ENCODE assay signal across 13 cellular contexts in genomic region chr15:99440551-99441426, GRCh38.
DNase-seq lines count a peak whose midpoint lies in the region; ATAC-seq and TF ChIP-seq lines count a peak whose summit lies in the region.
"Had no signal": no experiment of that assay in that cellular context is flagged by ENCODE, and none has a peak within 500 bp of the region (broad histone marks: within the 10 kb centered on the region; RNA-seq: fewer than 3 reads in every experiment).

No MANE protein-coding gene starts in this region.

- H3K27ac Mint-ChIP-seq in activated CD4-positive, alpha-beta T cell treated with anti-CD3 and anti-CD28 coated beads, Interleukin-2, amount 10 ng/mL, durations not matched to agents 24 days and 14 days = peak overlapping the region; percentile 38

- H3K27me3 ChIP-seq in right atrium auricular region = no peaks in the 10 kb centered on the region
- H3K27me3 ChIP-seq in stomach = no peaks in the 10 kb centered on the region
- H3K27me3 ChIP-seq in A673 (replicated peaks; ENCODE audit: insufficient read depth, low read depth, low read length, poor library complexity) = no peaks in the 10 kb centered on the region

- ATAC-seq in GM18870 (IDR thresholded peaks at IDR 0.05; ENCODE audit: unreplicated experiment) = no peak
- ATAC-seq: left colon had no signal

- BruUV-seq in A673 (replicated peaks; lab: Mats Ljungman, UMichigan) = no TSS peak

- intact Hi-C loops in activated CD4-positive, alpha-beta T cell treated with anti-CD3 and anti-CD28 coated beads, Interleukin-2, amount 10 ng/mL, durations not matched to agents 24 days and 14 days (cut with micrococcal nuclease) = loop anchor here (5.0 kb wide), 2 partner anchors 62 to 262 kb away; no protein-coding TSS in a partner anchor
- intact Hi-C loops in stomach (cut with DNase I; ENCODE audit: low total_unique reads) (no loop called here), A673 (cut with micrococcal nuclease; ENCODE audit: unreplicated experiment) (no loop called here)

- no peak overlapping the region for H3K4me3 Mint-ChIP-seq in activated CD4-positive, alpha-beta T cell treated with anti-CD3 and anti-CD28 coated beads, Interleukin-2, amount 10 ng/mL, durations not matched to agents 24 days and 14 days
- H3K4me3 Mint-ChIP-seq: activated T-helper 1 cell treated with anti-CD3 and anti-CD28 coated beads, Interleukin-12 subunit alpha, Interleukin-12 subunit beta, Interleukin-2, Interleukin-4 antibody, amounts not matched to agents 30 ng/mL and 10 ng/mL and 1 ng/mL, durations not matched to agents 14 hours and 24 hours and 36 hours; central memory CD8-positive, alpha-beta T cell had no signal

- H3K4me1 ChIP-seq in right atrium auricular region (peaks cover 0 to 85% of the 10 kb centered on the region in 2 donors), stomach (peaks cover 20 to 42% (median 33%) of the 10 kb centered on the region in 4 donors), A673 (ENCODE audit: insufficient read depth, low read length, poor library complexity, severe bottlenecking) (peaks cover 3% of the 10 kb centered on the region)

- H3K27me3 Mint-ChIP-seq in activated CD4-positive, alpha-beta T cell treated with anti-CD3 and anti-CD28 coated beads, Interleukin-2, amount 10 ng/mL, durations not matched to agents 24 days and 14 days = peaks cover 2% of the 10 kb centered on the region

- TF ChIP-seq EP300 in stomach (IDR thresholded peaks at IDR 0.05) = no peak

- no peaks in the 10 kb centered on the region for H3K9me3 ChIP-seq in right atrium auricular region
- H3K9me3 ChIP-seq in stomach = no peaks in the 10 kb centered on the region
- no peaks in the 10 kb centered on the region for H3K9me3 ChIP-seq in A673 (ENCODE audit: low read depth, low read length, poor library complexity, severe bottlenecking)

- POLR2A ChIA-PET in A673 (lab: Charles Lee; ENCODE audit: low non-redundant PET) = no interaction called here

- H3K4me1 Mint-ChIP-seq in activated CD4-positive, alpha-beta T cell treated with anti-CD3 and anti-CD28 coated beads, Interleukin-2, amount 10 ng/mL, durations not matched to agents 24 days and 14 days = peaks cover 32% of the 10 kb centered on the region
- H3K4me1 Mint-ChIP-seq: central memory CD8-positive, alpha-beta T cell had no signal

- no peak for DNase-seq in activated CD4-positive, alpha-beta T cell treated with anti-CD3 and anti-CD28 coated beads, Interleukin-2, amount 10 ng/mL, durations not matched to agents 24 days and 14 days
- no peak for DNase-seq in activated CD4-positive, alpha-beta T cell treated with anti-CD3 and anti-CD28 coated beads, Interleukin-2, amount 50 U/mL, for 4 hours
- DNase-seq in NCI-H2227 (lab: John Stamatoyannopoulos, UW; ENCODE audit: unreplicated experiment) (peak; percentile 75), right atrium auricular region (ENCODE audit: low spot score) (peak; percentile 60), stomach (peak; percentile 25), A172 (ENCODE audit: low spot score) (no peak), A673 (ENCODE audit: low spot score) (no peak)
- DNase-seq: HCEC 1CT, T1000 had no signal

- no peaks in the 10 kb centered on the region for H3K36me3 Mint-ChIP-seq in activated CD4-positive, alpha-beta T cell treated with anti-CD3 and anti-CD28 coated beads, Interleukin-2, amount 10 ng/mL, durations not matched to agents 24 days and 14 days (ENCODE audit: low read depth)

- H3K4me3 ChIP-seq in right atrium auricular region = no peak overlapping the region
- H3K4me3 ChIP-seq in stomach = no peak overlapping the region
- H3K4me3 ChIP-seq in A673 (ENCODE audit: low read depth, low read length, poor library complexity, severe bottlenecking) = no peak overlapping the region

- no peaks in the 10 kb centered on the region for H3K9me3 Mint-ChIP-seq in activated CD4-positive, alpha-beta T cell treated with anti-CD3 and anti-CD28 coated beads, Interleukin-2, amount 10 ng/mL, durations not matched to agents 24 days and 14 days
- H3K9me3 Mint-ChIP-seq: activated T-helper 1 cell treated with anti-CD3 and anti-CD28 coated beads, Interleukin-12 subunit alpha, Interleukin-12 subunit beta, Interleukin-2, Interleukin-4 antibody, amounts not matched to agents 30 ng/mL and 10 ng/mL and 1 ng/mL, durations not matched to agents 14 hours and 24 hours and 36 hours; central memory CD8-positive, alpha-beta T cell had no signal

- TF ChIP-seq CTCF in right atrium auricular region (IDR thresholded peaks at IDR 0.05) (no peak), stomach (IDR thresholded peaks at IDR 0.05) (no peak), A673 (conservative IDR thresholded peaks at IDR 0.05; ENCODE audit: low read depth, low read length) (no peak)

- H3K36me3 ChIP-seq in right atrium auricular region = no peaks in the 10 kb centered on the region
- H3K36me3 ChIP-seq in stomach = no peaks in the 10 kb centered on the region
- H3K36me3 ChIP-seq in A673 (ENCODE audit: insufficient read depth, low read length, poor library complexity, severe bottlenecking) = no peaks in the 10 kb centered on the region

- CTCF ChIA-PET in A673 (lab: Charles Lee) = no interaction called here

- H3K27ac ChIP-seq in right atrium auricular region (peak overlapping the region; percentile 70 to 87), stomach (peak overlapping the region in 3 of 5 donors; percentile 55 to 74 (median 74)), A673 (ENCODE audit: low read depth, low read length, poor library complexity, severe bottlenecking) (no peak overlapping the region)

- TF ChIP-seq POLR2A in stomach (IDR thresholded peaks at IDR 0.05) = no peak

- WGBS in stomach, 5 donors = 76 to 88% (median 87%) methylated on average over 16 to 20 of the region's 20 CpGs

Comparison
In these comparisons a context has a peak if more than half of its experiments do, and no peak if none do; other contexts are left out.
1. DNase-seq: peak in NCI-H2227 (single experiment), right atrium auricular region (single experiment) and stomach (single experiment); none in activated CD4-positive, alpha-beta T cell treated with anti-CD3 and anti-CD28 coated beads, Interleukin-2, amount 10 ng/mL, durations not matched to agents 24 days and 14 days (single experiment), activated CD4-positive, alpha-beta T cell treated with anti-CD3 and anti-CD28 coated beads, Interleukin-2, amount 50 U/mL, for 4 hours (0 of 2), A172 (single experiment) and A673 (single experiment).